8 cellular contexts compared by ENCODE assay signal in the genomic region with DNA sequence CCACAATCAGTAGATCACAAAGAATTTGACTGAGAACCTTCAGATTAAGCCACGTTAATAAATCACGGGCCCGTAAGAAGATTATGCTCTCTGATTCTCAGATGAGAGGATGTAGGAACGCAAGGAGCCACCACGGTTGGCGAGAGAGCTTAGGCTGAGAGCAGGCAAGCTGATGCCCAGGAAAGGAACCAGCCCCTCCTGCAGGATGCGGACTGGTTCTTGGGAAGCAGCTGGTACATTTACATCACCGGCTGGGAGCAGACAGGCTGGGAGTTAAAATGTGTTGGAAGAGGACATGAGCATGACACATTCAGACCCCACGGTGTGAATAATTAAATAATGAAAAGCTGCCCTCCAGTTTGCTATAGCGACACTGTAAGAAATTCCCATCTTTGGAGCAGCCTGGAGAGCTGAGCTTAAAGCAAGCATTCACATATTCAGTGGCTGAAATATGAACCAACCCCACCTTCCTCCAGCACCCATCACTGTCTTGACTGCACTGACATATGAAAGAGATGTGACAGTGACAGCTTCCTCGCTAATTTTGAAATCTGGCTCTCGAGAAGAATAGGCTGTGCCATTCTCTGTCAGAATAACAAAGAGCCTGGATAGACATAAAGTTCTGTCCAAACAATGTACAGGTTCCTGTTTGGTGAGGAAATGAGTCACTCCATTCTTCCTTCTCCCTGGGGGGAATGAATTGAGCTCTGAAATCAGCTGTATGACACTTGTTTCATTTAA. TPM values are rescaled to one million over a fixed set of nuclear protein-coding genes. Genes with fewer than 3 reads are reported as not detected.
A peak's percentile ranks its signal among the peaks of the same experiment; 100 is the strongest.
DNase-seq lines count a peak whose midpoint lies in the region; ATAC-seq and TF ChIP-seq lines count a peak whose summit lies in the region.

No MANE protein-coding gene starts in this region.

- no peaks in the 10 kb centered on the region for H3K9me3 Mint-ChIP-seq in chondrocyte (ENCODE audit: low read depth)

- H3K27me3 ChIP-seq in MM.1S (replicated peaks; ENCODE audit: insufficient read depth, low read length), result no peaks in the 10 kb centered on the region

- no peaks in the 10 kb centered on the region for H3K36me3 ChIP-seq in MM.1S (replicated peaks; ENCODE audit: insufficient read depth, low read length)

- H3K79me2 ChIP-seq in MM.1S (ENCODE audit: low read length), result no peaks in the 10 kb centered on the region

- ATAC-seq in GM18502 (IDR thresholded peaks at IDR 0.05; ENCODE audit: poor library complexity, unreplicated experiment) (no peak), GM21367 (IDR thresholded peaks at IDR 0.05; ENCODE audit: unreplicated experiment) (no peak), HG03025 (IDR thresholded peaks at IDR 0.05; ENCODE audit: low FRiP score, unreplicated experiment) (no peak)

- peak overlapping the region; percentile 67 for H3K27ac Mint-ChIP-seq in chondrocyte (ENCODE audit: unreplicated experiment)

- DNase-seq in DMS53 (lab: John Stamatoyannopoulos, UW) (peak; percentile 60), NCI-H226 (peak; percentile 48), chondrocyte (ENCODE audit: low spot score) (no peak), midbrain (lab: John Stamatoyannopoulos, UW) (peak; percentile 9), MM.1S (no peak)

- peaks cover 44% of the 10 kb centered on the region for H3K4me1 Mint-ChIP-seq in chondrocyte (ENCODE audit: low read depth)

- H2AFZ ChIP-seq in MM.1S (ENCODE audit: low read length), result no peak overlapping the region

- H3F3A ChIP-seq in MM.1S (ENCODE audit: insufficient read depth, low read length), result no peaks in the 10 kb centered on the region

- TF ChIP-seq CTCF in chondrocyte (IDR thresholded peaks at IDR 0.05) (peak; percentile 13), MM.1S (IDR thresholded peaks at IDR 0.05; ENCODE audit: low read length) (no peak)

- no peaks in the 10 kb centered on the region for H3K36me3 Mint-ChIP-seq in chondrocyte (ENCODE audit: low read depth)

- no peaks in the 10 kb centered on the region for H3K9me2 ChIP-seq in MM.1S (replicated peaks; ENCODE audit: insufficient read depth, low read length)

- H3K4me2 ChIP-seq in MM.1S (ENCODE audit: low read depth, low read length), result no peak overlapping the region

- H3K27ac ChIP-seq in MM.1S (ENCODE audit: low read length), result no peak overlapping the region

- H3K27me3 Mint-ChIP-seq in chondrocyte (ENCODE audit: low read depth), result no peaks in the 10 kb centered on the region

- H4K20me1 ChIP-seq in MM.1S (ENCODE audit: insufficient read depth, low read length), result no peaks in the 10 kb centered on the region

- no peaks in the 10 kb centered on the region for H3K9me3 ChIP-seq in MM.1S (replicated peaks; ENCODE audit: insufficient read depth, low read length)

- H3K9ac ChIP-seq in MM.1S (ENCODE audit: low read length), result no peak overlapping the region

- H3K4me3 ChIP-seq in MM.1S (ENCODE audit: low read length), result no peak overlapping the region

- H3K4me3 Mint-ChIP-seq in chondrocyte (ENCODE audit: unreplicated experiment), result no peak overlapping the region

- H3K4me1 ChIP-seq in MM.1S (ENCODE audit: low read length), result no peaks in the 10 kb centered on the region

RNA-seq across cellular contexts. Expression of a gene that starts 33.1 kb away (rescaled TPM):
- 1.1 to 2.3 TPM (median 1.8 TPM) in 3 replicates for total RNA-seq in chondrocyte

Comparison
In these comparisons a context has a peak if more than half of its experiments do, and no peak if none do; other contexts are left out.
1. DNase-seq: peak in DMS53 (single experiment), NCI-H226 (single experiment) and midbrain (single experiment); none in chondrocyte (single experiment) and MM.1S (single experiment).